In genomic region chr2:208358758-208359631, GRCh38 we compare ENCODE assay signal across 14 cellular contexts. TPM values are rescaled to one million over a fixed set of nuclear protein-coding genes. Genes with fewer than 3 reads are reported as not detected.
DNase-seq lines count a peak whose midpoint lies in the region; ATAC-seq and TF ChIP-seq lines count a peak whose summit lies in the region.
"Had no signal": no experiment of that assay in that cellular context is flagged by ENCODE, and none has a peak within 500 bp of the region (broad histone marks: within the 10 kb centered on the region; RNA-seq: fewer than 3 reads in every experiment).

No MANE protein-coding gene starts in this region.

- H3K4me3 ChIP-seq in HAP-1 (no peak overlapping the region), neutrophil (ENCODE audit: low read depth in 1 of 2, low read length in 1 of 2) (peak overlapping the region; percentile 43 to 71)
- H3K4me3 ChIP-seq: mucosa of descending colon had no signal

- no peak for ATAC-seq in GM18505 (IDR thresholded peaks at IDR 0.05; ENCODE audit: unreplicated experiment)
- ATAC-seq: PC-3 had no signal

- peak; percentile 56 to 81 for DNase-seq in HAP-1 (ENCODE audit: low spot score in 2 of 2)
- DNase-seq in OCI-M2 (lab: John Stamatoyannopoulos, UW; ENCODE audit: unreplicated experiment): peak; percentile 95
- no peak for DNase-seq in endothelial cell (ENCODE audit: low spot score)
- DNase-seq in stimulated activated CD4-positive, alpha-beta T cell treated with anti-CD3 and anti-CD28 coated beads, Interleukin-4, amount 100 ng/mL, for 24 hours: no peak
- no peak for DNase-seq in NCI-H187 treated with DMSO at 0.1 percent for 48 hours (lab: John Stamatoyannopoulos, UW)
- no peak for DNase-seq in anterior cingulate cortex (lab: John Stamatoyannopoulos, UW)
- DNase-seq: activated CD8-positive, alpha-beta memory T cell treated with anti-CD3 and anti-CD28 coated beads, Interleukin-2, amount 50 U/mL, for 48 hours; NCI-H2081; PC-3; T-helper 9 cell had no signal

- TF ChIP-seq CTCF in endothelial cell (IDR thresholded peaks at IDR 0.05; ENCODE audit: unreplicated experiment) (no peak), neutrophil (IDR thresholded peaks at IDR 0.05) (no peak)

- no peak for TF ChIP-seq POLR2A in GM18505 (IDR thresholded peaks at IDR 0.05; ENCODE audit: borderline replicate concordance, extremely low read depth, insufficient read depth, insufficient read length)

- no peaks in the 10 kb centered on the region for H3K27me3 ChIP-seq in HAP-1 (ENCODE audit: low read depth)
- no peaks in the 10 kb centered on the region for H3K27me3 ChIP-seq in neutrophil
- H3K27me3 ChIP-seq: ascending aorta had no signal

- no peaks in the 10 kb centered on the region for H3K9me3 Mint-ChIP-seq in endothelial cell (ENCODE audit: unreplicated experiment)

- in situ Hi-C loops in HAP-1 (cut with MboI; ENCODE audit: low sequenced_read_pairs): no loop called here

- H3K4me1 ChIP-seq in HAP-1 (peaks cover 19% of the 10 kb centered on the region), neutrophil (ENCODE audit: control insufficient read depth in 1 of 2, insufficient read depth in 1 of 2, low read depth in 1 of 2, low read length in 1 of 2) (peaks cover 15 to 71% of the 10 kb centered on the region in 2 experiments)
- H3K4me1 ChIP-seq: ascending aorta had no signal

- peak overlapping the region; percentile 80 for H3K27ac ChIP-seq in neutrophil
- H3K27ac ChIP-seq: ascending aorta had no signal

- no peak overlapping the region for H3K27ac Mint-ChIP-seq in endothelial cell (ENCODE audit: unreplicated experiment)

- H3K36me3 ChIP-seq in HAP-1 (replicated peaks): peaks cover 15% of the 10 kb centered on the region; the same call in 1 of the 2 replicates
- H3K36me3 ChIP-seq in neutrophil: peaks cover 16% of the 10 kb centered on the region

- H3K9me3 ChIP-seq in HAP-1: 0 out of 2 replicates have a peak, but pooled peaks cover 3% of the 10 kb centered on the region
- H3K9me3 ChIP-seq in neutrophil: no peaks in the 10 kb centered on the region
- H3K9me3 ChIP-seq: ascending aorta, mucosa of descending colon had no signal

- H3K4me1 Mint-ChIP-seq in endothelial cell (ENCODE audit: unreplicated experiment): peaks cover 8% of the 10 kb centered on the region

- H3K36me3 Mint-ChIP-seq in endothelial cell (ENCODE audit: low read depth, unreplicated experiment): peaks cover 29% of the 10 kb centered on the region

- H3K27me3 Mint-ChIP-seq in endothelial cell (ENCODE audit: unreplicated experiment): peaks cover 2% of the 10 kb centered on the region

- H3K4me3 Mint-ChIP-seq in endothelial cell (ENCODE audit: unreplicated experiment): peak overlapping the region; percentile 59

RNA-seq across cellular contexts. Expression of gene PTH2R, which starts 47.6 kb away (rescaled TPM):
- not detected for total RNA-seq in endothelial cell (ENCODE audit: unreplicated experiment)
- total RNA-seq: ascending aorta, PC-3 had no signal

Comparison
In these comparisons a context has a peak if more than half of its experiments do, and no peak if none do; other contexts are left out.
1. DNase-seq: peak in HAP-1 (2 of 2) and OCI-M2 (single experiment); none in endothelial cell (single experiment), stimulated activated CD4-positive, alpha-beta T cell treated with anti-CD3 and anti-CD28 coated beads, Interleukin-4, amount 100 ng/mL, for 24 hours (single experiment), NCI-H187 treated with DMSO at 0.1 percent for 48 hours (single experiment) and anterior cingulate cortex (0 of 58).